ENCODE assay signal across 8 cellular contexts in genomic region chr12:13173537-13173936, GRCh38. TPM values are rescaled to one million over a fixed set of nuclear protein-coding genes. Genes with fewer than 3 reads are reported as not detected.
DNase-seq lines count a peak whose midpoint lies in the region; ATAC-seq and TF ChIP-seq lines count a peak whose summit lies in the region.

No MANE protein-coding gene starts in this region.

- H3K27me3 ChIP-seq in GM23338 (ENCODE audit: insufficient read depth) = no peaks in the 10 kb centered on the region
- H3K27me3 ChIP-seq in mesenchymal stem cell (ENCODE audit: control insufficient read depth in 1 of 2, insufficient read depth in 1 of 2, low read length in 2 of 2) = no peaks in the 10 kb centered on the region
- no peaks in the 10 kb centered on the region for H3K27me3 ChIP-seq in upper lobe of right lung
- H3K27me3 ChIP-seq in A673 (replicated peaks; ENCODE audit: insufficient read depth, low read depth, low read length, poor library complexity) = no peaks in the 10 kb centered on the region

- H3K4me3 ChIP-seq in GM23338 (no peak overlapping the region), mesenchymal stem cell (ENCODE audit: insufficient read depth in 1 of 2, low read depth in 1 of 2, low read length in 2 of 2) (peak overlapping the region in 1 of 2 experiments; percentile 41), upper lobe of right lung (no peak overlapping the region), A673 (ENCODE audit: low read depth, low read length, poor library complexity, severe bottlenecking) (no peak overlapping the region)

- ATAC-seq in GM18499 (IDR thresholded peaks at IDR 0.05; ENCODE audit: insufficient read depth, unreplicated experiment) = peak; percentile 94
- ATAC-seq in GM23338 = peak; percentile 75
- ATAC-seq in upper lobe of right lung = peak; percentile 89

- H3K4me1 ChIP-seq in GM23338 (ENCODE audit: insufficient read depth) (peaks cover 13% of the 10 kb centered on the region), mesenchymal stem cell (ENCODE audit: control insufficient read depth, insufficient read depth, low read depth, low read length) (peaks cover 8% of the 10 kb centered on the region), upper lobe of right lung (peaks cover 30% of the 10 kb centered on the region), A673 (ENCODE audit: insufficient read depth, low read length, poor library complexity, severe bottlenecking) (peaks cover 11% of the 10 kb centered on the region)

- no peak overlapping the region for H2BK5ac ChIP-seq in mesenchymal stem cell (ENCODE audit: low read depth, low read length, poor library complexity, severe bottlenecking)

- no peak for DNase-seq in GM23338 (ENCODE audit: low spot score)
- peak; percentile 96 for DNase-seq in M059J (ENCODE audit: low read depth)
- DNase-seq in cerebellar cortex (ENCODE audit: low spot score) = peak; percentile 83
- DNase-seq in mesenchymal stem cell = peak; percentile 85
- DNase-seq in upper lobe of right lung = no peak
- no peak for DNase-seq in A673 (ENCODE audit: low spot score)
- no peak for DNase-seq in HuH-7 (ENCODE audit: low spot score)

- peak overlapping the region; percentile 62 for H2BK120ac ChIP-seq in mesenchymal stem cell (ENCODE audit: low read depth, low read length)

- no peaks in the 10 kb centered on the region for H3K79me1 ChIP-seq in mesenchymal stem cell (replicated peaks; ENCODE audit: low read length, poor library complexity, severe bottlenecking)

- H4K20me1 ChIP-seq in GM23338 (replicated peaks; ENCODE audit: insufficient read depth) = no peaks in the 10 kb centered on the region

- peak overlapping the region; percentile 57 for H2AFZ ChIP-seq in GM23338
- no peak overlapping the region for H2AFZ ChIP-seq in mesenchymal stem cell (ENCODE audit: low read depth, low read length)

- H3K36me3 Mint-ChIP-seq in GM23338 (ENCODE audit: low read depth) = no peaks in the 10 kb centered on the region

- no peak overlapping the region for H4K8ac ChIP-seq in mesenchymal stem cell (ENCODE audit: low read length)

- H3K4me2 ChIP-seq in GM23338 (peak overlapping the region; percentile 60; the same call in 1 of the 2 replicates), mesenchymal stem cell (ENCODE audit: low read length, poor library complexity, severe bottlenecking) (no peak overlapping the region)

- POLR2A ChIA-PET in A673 (lab: Charles Lee; ENCODE audit: low non-redundant PET) = no interaction called here

- CTCF ChIA-PET in A673 (lab: Charles Lee) = no interaction called here

- H3K36me3 ChIP-seq in GM23338 (ENCODE audit: insufficient read depth) (no peaks in the 10 kb centered on the region), mesenchymal stem cell (ENCODE audit: control insufficient read depth in 1 of 2, insufficient read depth in 2 of 2, low read depth in 1 of 2, low read length in 2 of 2) (no peaks in the 10 kb centered on the region), upper lobe of right lung (no peaks in the 10 kb centered on the region), A673 (ENCODE audit: insufficient read depth, low read length, poor library complexity, severe bottlenecking) (no peaks in the 10 kb centered on the region)

- peak overlapping the region in 1 of 2 experiments; percentile 59 for H3K4ac ChIP-seq in mesenchymal stem cell (ENCODE audit: low read depth in 1 of 2, low read length in 2 of 2)

- peaks cover 2% of the 10 kb centered on the region for H3K27me3 Mint-ChIP-seq in GM23338 (ENCODE audit: insufficient read depth, low read depth, poor library complexity)

- H3K9me2 ChIP-seq in GM23338 (ENCODE audit: insufficient read depth) = 0 out of 2 replicates have a peak, but pooled peaks cover 4% of the 10 kb centered on the region

- WGBS in mesenchymal stem cell = 64% methylated on average over 6 of the region's 6 CpGs

- H2BK12ac ChIP-seq in mesenchymal stem cell (ENCODE audit: low read length in 2 of 2) = no peak overlapping the region

- TF ChIP-seq CTCF in GM23338 (conservative IDR thresholded peaks at IDR 0.05; ENCODE audit: low read depth in 2 of 2) = no peak
- TF ChIP-seq CTCF in upper lobe of right lung (IDR thresholded peaks at IDR 0.05) = no peak
- TF ChIP-seq CTCF in A673 (conservative IDR thresholded peaks at IDR 0.05; ENCODE audit: low read depth, low read length) = no peak

- no peak overlapping the region for H3K23ac ChIP-seq in mesenchymal stem cell (ENCODE audit: low read length in 2 of 2)

- no peaks in the 10 kb centered on the region for H3K79me2 ChIP-seq in GM23338 (replicated peaks; ENCODE audit: insufficient read depth)

- no peaks in the 10 kb centered on the region for H3K9me3 ChIP-seq in mesenchymal stem cell (ENCODE audit: control insufficient read depth, low read length)
- no peaks in the 10 kb centered on the region for H3K9me3 ChIP-seq in upper lobe of right lung
- H3K9me3 ChIP-seq in A673 (ENCODE audit: low read depth, low read length, poor library complexity, severe bottlenecking) = no peaks in the 10 kb centered on the region

- H3K27ac Mint-ChIP-seq in GM23338 = peak overlapping the region; percentile 67; the same call in 1 of the 2 replicates

- H3K14ac ChIP-seq in mesenchymal stem cell (ENCODE audit: low read length in 2 of 2) = no peak overlapping the region

- peak overlapping the region; percentile 82 for H3K9ac ChIP-seq in mesenchymal stem cell (ENCODE audit: low read length)

- H2AK5ac ChIP-seq in mesenchymal stem cell (ENCODE audit: low read length, severe bottlenecking) = no peak overlapping the region

- H3K18ac ChIP-seq in mesenchymal stem cell (ENCODE audit: low read depth in 1 of 2, low read length in 2 of 2) = peak overlapping the region in 1 of 2 experiments; percentile 54

- intact Hi-C loops in upper lobe of right lung (cut with DNase I) (no loop called here), A673 (cut with micrococcal nuclease; ENCODE audit: unreplicated experiment) (no loop called here)

- H3K4me3 Mint-ChIP-seq in GM23338 = no peak overlapping the region

- H2BK15ac ChIP-seq in mesenchymal stem cell (ENCODE audit: low read depth, poor library complexity, severe bottlenecking) = no peak overlapping the region

- H3K9me3 Mint-ChIP-seq in GM23338 = no peaks in the 10 kb centered on the region

- no TSS peak for BruUV-seq in A673 (replicated peaks; lab: Mats Ljungman, UMichigan)

- H3K27ac ChIP-seq in GM23338 (ENCODE audit: low read depth) = no peak overlapping the region
- H3K27ac ChIP-seq in mesenchymal stem cell (ENCODE audit: low read length, poor library complexity, severe bottlenecking) = peak overlapping the region; percentile 26
- H3K27ac ChIP-seq in upper lobe of right lung = peak overlapping the region; percentile 52
- no peak overlapping the region for H3K27ac ChIP-seq in A673 (ENCODE audit: low read depth, low read length, poor library complexity, severe bottlenecking)

- H3K4me1 Mint-ChIP-seq in GM23338 = peaks cover 43% of the 10 kb centered on the region

- no peak overlapping the region for H4K91ac ChIP-seq in mesenchymal stem cell (ENCODE audit: low read length)

- H3F3A ChIP-seq in GM23338 (replicated peaks; ENCODE audit: low read depth) = no peaks in the 10 kb centered on the region

TF ChIP-seq in GM23338, 12 proteins besides CTCF, POLR2A, EP300 and RAD21:
- no peak for TF ChIP-seq NANOG (IDR thresholded peaks at IDR 0.05; ENCODE audit: borderline replicate concordance)

RNA-seq across cellular contexts. Expression of gene EMP1, which starts 23.0 kb away (rescaled TPM):
- total RNA-seq in GM23338 (2014; rRNA removed; shearing (Covaris generic)) = 0.07 TPM in 1 of 2 replicates, not detected in the other
- polyA plus RNA-seq in GM23338 (2016; fragmentation: Nextera tagmentation; extraction: Ambion mirVana) = 0.39 and 1.1 TPM in 2 replicates
- 28.9 and 107 TPM in 2 replicates for total RNA-seq in M059J (2014; rRNA removed; shearing (Covaris generic))
- 110 TPM for polyA plus RNA-seq in mesenchymal stem cell (2013, experiment 1 of 2)
- polyA plus RNA-seq in mesenchymal stem cell (2013, experiment 2 of 2) = 171 TPM
- total RNA-seq in upper lobe of right lung (286 TPM), A673 (2021) (39.9 and 66.5 TPM in 2 replicates)

Comparison
In these comparisons a context has a peak if more than half of its experiments do, and no peak if none do; other contexts are left out.
1. DNase-seq: peak in M059J (single experiment), cerebellar cortex (single experiment) and mesenchymal stem cell (single experiment); none in GM23338 (single experiment), upper lobe of right lung (single experiment), A673 (single experiment) and HuH-7 (single experiment).
2. H3K27ac ChIP-seq: peak in mesenchymal stem cell (single experiment) and upper lobe of right lung (single experiment); none in GM23338 (single experiment) and A673 (single experiment).
3. RNA of gene EMP1, which starts 23.0 kb away (total RNA-seq): 286 TPM in upper lobe of right lung (single experiment), 39.9 to 66.5 TPM in A673 and 28.9 to 107 TPM in M059J; 0.07 TPM in GM23338; every median in the first group is over 10 times any median in the second.
4. Peak in every context shown above with its lines, with median percentiles within 50 percentile points of each other: ATAC-seq.